ENCODE assay signal across 11 cellular contexts in the genomic region with DNA sequence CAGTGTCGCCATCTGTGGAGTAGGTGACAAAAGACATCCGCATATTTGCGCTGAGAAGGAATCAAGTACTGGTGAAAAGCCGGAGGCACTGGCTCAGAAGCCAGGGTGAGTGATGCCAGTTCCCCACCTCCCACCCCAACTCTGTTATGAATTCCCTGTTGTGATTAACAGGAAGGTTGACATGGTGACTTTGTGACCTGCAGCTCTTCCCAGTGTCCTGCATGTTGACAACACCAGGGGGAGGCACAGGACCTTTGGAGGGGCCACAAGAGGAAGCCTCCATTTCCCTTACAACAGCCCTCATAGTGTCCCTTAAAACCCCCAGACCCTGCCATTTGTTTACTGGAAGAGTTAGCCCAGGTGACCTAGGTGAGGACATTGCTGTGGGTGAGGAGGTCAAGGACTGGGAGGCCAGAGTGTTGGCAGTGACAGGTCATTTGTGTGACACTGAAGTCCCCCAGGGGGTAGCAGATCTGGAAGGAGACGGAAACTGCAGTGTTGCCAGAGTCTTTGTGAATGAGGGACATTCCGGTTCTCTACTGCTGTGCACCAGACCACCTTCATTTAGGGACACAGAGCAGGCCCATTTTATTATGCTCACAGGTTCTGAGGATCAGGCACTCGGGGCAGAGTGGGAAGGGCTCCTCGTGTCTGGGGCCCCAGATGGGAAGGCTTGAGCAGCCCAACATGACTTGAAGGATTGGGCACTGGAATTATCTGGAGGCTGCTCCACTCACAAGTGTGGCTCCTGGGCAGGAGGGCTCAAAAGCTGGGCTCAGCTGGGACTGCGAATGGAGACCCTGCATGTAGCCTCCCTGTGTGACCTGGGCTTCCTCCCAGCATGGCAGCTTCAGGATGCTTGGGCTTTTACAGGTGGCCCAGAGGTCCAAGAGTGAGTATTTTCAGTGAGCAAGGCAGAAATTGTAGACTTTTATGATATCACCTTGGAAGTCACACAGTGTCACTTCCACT. TPM values are rescaled to one million over a fixed set of nuclear protein-coding genes. Genes with fewer than 3 reads are reported as not detected.
A peak's percentile ranks its signal among the peaks of the same experiment; 100 is the strongest.
DNase-seq lines count a peak whose midpoint lies in the region; ATAC-seq and TF ChIP-seq lines count a peak whose summit lies in the region.
"Had no signal": no experiment of that assay in that cellular context is flagged by ENCODE, and none has a peak within 500 bp of the region (broad histone marks: within the 10 kb centered on the region; RNA-seq: fewer than 3 reads in every experiment).

No MANE protein-coding gene starts in this region.

- DNase-seq in activated CD4-positive, alpha-beta memory T cell treated with anti-CD3 and anti-CD28 coated beads for 36 hours: peak; percentile 32
- no peak for DNase-seq in activated CD4-positive, alpha-beta memory T cell treated with anti-CD3 and anti-CD28 coated beads, Interleukin-2, amount 10 ng/mL, durations not matched to agents 7 days and 5 days
- peak; percentile 27 for DNase-seq in NAMALWA (ENCODE audit: low spot score)
- DNase-seq in endothelial cell (ENCODE audit: low spot score): peak; percentile 9
- DNase-seq in spleen: peak; percentile 57
- DNase-seq in COR-L47 (lab: John Stamatoyannopoulos, UW): no peak
- DNase-seq: stimulated activated CD4-positive, alpha-beta T cell treated with anti-CD3 and anti-CD28 coated beads, Interleukin-4, amount 100 ng/mL, for 1 hour had no signal

- H3K27me3 ChIP-seq in spleen (replicated peaks in 1 of 7): no peaks in the 10 kb centered on the region
- H3K27me3 ChIP-seq: gastroesophageal sphincter had no signal

- peaks cover 40% of the 10 kb centered on the region for H3K4me1 Mint-ChIP-seq in activated CD4-positive, alpha-beta memory T cell treated with anti-CD3 and anti-CD28 coated beads for 36 hours (ENCODE audit: low read depth)
- H3K4me1 Mint-ChIP-seq in activated CD4-positive, alpha-beta memory T cell treated with anti-CD3 and anti-CD28 coated beads, Interleukin-2, amount 10 ng/mL, durations not matched to agents 7 days and 5 days: peaks cover 31% of the 10 kb centered on the region
- H3K4me1 Mint-ChIP-seq in endothelial cell (ENCODE audit: unreplicated experiment): peaks cover 14% of the 10 kb centered on the region

- TF ChIP-seq POLR2A in spleen (IDR thresholded peaks at IDR 0.05): no peak

- H3K36me3 ChIP-seq in spleen: no peaks in the 10 kb centered on the region
- H3K36me3 ChIP-seq: gastroesophageal sphincter had no signal

- intact Hi-C loops in activated CD4-positive, alpha-beta memory T cell treated with anti-CD3 and anti-CD28 coated beads for 36 hours (cut with micrococcal nuclease): loop anchor here (10.0 kb wide), 1 partner anchor 689 kb away; no protein-coding TSS in a partner anchor
- intact Hi-C loops in spleen (cut with DNase I; ENCODE audit: low total_unique reads): no loop called here

- no peaks in the 10 kb centered on the region for H3K9me3 Mint-ChIP-seq in activated CD4-positive, alpha-beta memory T cell treated with anti-CD3 and anti-CD28 coated beads for 36 hours
- no peaks in the 10 kb centered on the region for H3K9me3 Mint-ChIP-seq in activated CD4-positive, alpha-beta memory T cell treated with anti-CD3 and anti-CD28 coated beads, Interleukin-2, amount 10 ng/mL, durations not matched to agents 7 days and 5 days
- no peaks in the 10 kb centered on the region for H3K9me3 Mint-ChIP-seq in endothelial cell (ENCODE audit: unreplicated experiment)

- no peak overlapping the region for H3K4me3 Mint-ChIP-seq in activated CD4-positive, alpha-beta memory T cell treated with anti-CD3 and anti-CD28 coated beads for 36 hours
- H3K4me3 Mint-ChIP-seq in activated CD4-positive, alpha-beta memory T cell treated with anti-CD3 and anti-CD28 coated beads, Interleukin-2, amount 10 ng/mL, durations not matched to agents 7 days and 5 days: no peak overlapping the region
- no peak overlapping the region for H3K4me3 Mint-ChIP-seq in endothelial cell (ENCODE audit: unreplicated experiment)

- CTCF ChIA-PET in activated CD4-positive, alpha-beta memory T cell treated with anti-CD3 and anti-CD28 coated beads for 36 hours (lab: Charles Lee): no interaction called here
- CTCF ChIA-PET in activated CD4-positive, alpha-beta memory T cell treated with anti-CD3 and anti-CD28 coated beads, Interleukin-2, amount 10 ng/mL, durations not matched to agents 7 days and 5 days (lab: Charles Lee): no interaction called here

- peaks cover 0 to 43% (median 30%) of the 10 kb centered on the region in 6 donors for H3K4me1 ChIP-seq in spleen
- H3K4me1 ChIP-seq: gastroesophageal sphincter had no signal

- H3K27ac ChIP-seq in spleen: peak overlapping the region in 5 of 8 donors; percentile 14 to 75 (median 53)
- H3K27ac ChIP-seq: gastroesophageal sphincter had no signal

- H3K9me3 ChIP-seq in spleen: no peaks in the 10 kb centered on the region
- H3K9me3 ChIP-seq: gastroesophageal sphincter had no signal

- no peaks in the 10 kb centered on the region for H3K27me3 Mint-ChIP-seq in activated CD4-positive, alpha-beta memory T cell treated with anti-CD3 and anti-CD28 coated beads for 36 hours
- peaks cover 13% of the 10 kb centered on the region for H3K27me3 Mint-ChIP-seq in activated CD4-positive, alpha-beta memory T cell treated with anti-CD3 and anti-CD28 coated beads, Interleukin-2, amount 10 ng/mL, durations not matched to agents 7 days and 5 days
- peaks cover 4% of the 10 kb centered on the region for H3K27me3 Mint-ChIP-seq in endothelial cell (ENCODE audit: unreplicated experiment)

- no peaks in the 10 kb centered on the region for H3K36me3 Mint-ChIP-seq in activated CD4-positive, alpha-beta memory T cell treated with anti-CD3 and anti-CD28 coated beads for 36 hours
- H3K36me3 Mint-ChIP-seq in activated CD4-positive, alpha-beta memory T cell treated with anti-CD3 and anti-CD28 coated beads, Interleukin-2, amount 10 ng/mL, durations not matched to agents 7 days and 5 days (ENCODE audit: low read depth): no peaks in the 10 kb centered on the region
- H3K36me3 Mint-ChIP-seq in endothelial cell (ENCODE audit: low read depth, unreplicated experiment): no peaks in the 10 kb centered on the region

- WGBS in spleen, 5 donors: 83 to 97% (median 87%) methylated on average over 9 of the region's 9 CpGs

- POLR2A ChIA-PET in activated CD4-positive, alpha-beta memory T cell treated with anti-CD3 and anti-CD28 coated beads for 36 hours (lab: Charles Lee): no interaction called here
- POLR2A ChIA-PET in activated CD4-positive, alpha-beta memory T cell treated with anti-CD3 and anti-CD28 coated beads, Interleukin-2, amount 10 ng/mL, durations not matched to agents 7 days and 5 days (lab: Charles Lee): interaction anchor here (6.3 kb wide), 1 partner anchor 10 kb away, joined by 98 read pairs; no protein-coding TSS in a partner anchor

- H3K27ac Mint-ChIP-seq in activated CD4-positive, alpha-beta memory T cell treated with anti-CD3 and anti-CD28 coated beads for 36 hours: peak overlapping the region; percentile 57
- H3K27ac Mint-ChIP-seq in activated CD4-positive, alpha-beta memory T cell treated with anti-CD3 and anti-CD28 coated beads, Interleukin-2, amount 10 ng/mL, durations not matched to agents 7 days and 5 days: no peak overlapping the region
- H3K27ac Mint-ChIP-seq in endothelial cell (ENCODE audit: unreplicated experiment): no peak overlapping the region

- no peak for ATAC-seq in HG03159 (IDR thresholded peaks at IDR 0.05; ENCODE audit: unreplicated experiment)
- ATAC-seq in HG03175 (IDR thresholded peaks at IDR 0.05; ENCODE audit: unreplicated experiment): no peak
- ATAC-seq: gastroesophageal sphincter had no signal

- H3K4me3 ChIP-seq in spleen: no peak overlapping the region
- H3K4me3 ChIP-seq: gastroesophageal sphincter had no signal

- TF ChIP-seq CTCF in endothelial cell (IDR thresholded peaks at IDR 0.05; ENCODE audit: unreplicated experiment) (no peak), spleen (IDR thresholded peaks at IDR 0.05 in 8 of 11, conservative IDR thresholded peaks at IDR 0.05 in 3 of 11) (no peak)

RNA-seq across cellular contexts. Expression of gene ANTXRL, which starts 13.0 kb away (rescaled TPM):
- not detected for total RNA-seq in activated CD4-positive, alpha-beta memory T cell treated with anti-CD3 and anti-CD28 coated beads for 36 hours
- total RNA-seq in activated CD4-positive, alpha-beta memory T cell treated with anti-CD3 and anti-CD28 coated beads, Interleukin-2, amount 10 ng/mL, durations not matched to agents 7 days and 5 days: not detected
- not detected for total RNA-seq in endothelial cell (ENCODE audit: unreplicated experiment)
- total RNA-seq in spleen: 1 to 10 TPM in 1 of 7 donors, under 1 TPM in 4, not detected in 2; 0.20 to 1.1 (median 0.42) TPM
- under 1 TPM in 2 of 3 donors, not detected in 1; 0.03 to 0.42 TPM for polyA plus RNA-seq in spleen
- total RNA-seq: gastroesophageal sphincter, lower leg skin had no signal

Comparison
In these comparisons a context has a peak if more than half of its experiments do, and no peak if none do; other contexts are left out.
1. DNase-seq: peak in activated CD4-positive, alpha-beta memory T cell treated with anti-CD3 and anti-CD28 coated beads for 36 hours (single experiment), NAMALWA (single experiment), endothelial cell (single experiment) and spleen (single experiment); none in activated CD4-positive, alpha-beta memory T cell treated with anti-CD3 and anti-CD28 coated beads, Interleukin-2, amount 10 ng/mL, durations not matched to agents 7 days and 5 days (single experiment) and COR-L47 (single experiment).